In genomic region chrX:119008122-119008744, GRCh38 we compare ENCODE assay signal across 8 cellular contexts. TPM values are rescaled to one million over a fixed set of nuclear protein-coding genes. Genes with fewer than 3 reads are reported as not detected.
DNase-seq lines count a peak whose midpoint lies in the region; ATAC-seq, FAIRE-seq and TF ChIP-seq lines count a peak whose summit lies in the region.

No MANE protein-coding gene starts in this region.

- TF ChIP-seq CTCF in AG09309 (IDR thresholded peaks at IDR 0.05; ENCODE audit: control insufficient read depth, insufficient read depth, low read depth, low read length, missing control alignments) (peak; percentile 77), left ventricle myocardium inferior (IDR thresholded peaks at IDR 0.05; ENCODE audit: borderline replicate concordance) (peak; percentile 61)

- peaks cover 12% of the 10 kb centered on the region for H3K36me3 ChIP-seq in left ventricle myocardium inferior

- no peaks in the 10 kb centered on the region for H3K9me3 ChIP-seq in left ventricle myocardium inferior (replicated peaks)

- intact Hi-C loops in left ventricle myocardium inferior (cut with micrococcal nuclease) = loop anchor here (10.0 kb wide), 1 partner anchor 57 kb away; no protein-coding TSS in a partner anchor

- no peak for TF ChIP-seq POLR2A in GM12892 (IDR thresholded peaks at IDR 0.05; ENCODE audit: low read depth, low read length)

- no peaks in the 10 kb centered on the region for H3K4me1 ChIP-seq in left ventricle myocardium inferior

- H3K27ac ChIP-seq in left ventricle myocardium inferior (replicated peaks) = no peak overlapping the region

- no peak for ATAC-seq in HG02588 (IDR thresholded peaks at IDR 0.05; ENCODE audit: unreplicated experiment)

- DNase-seq in AG09309 (ENCODE audit: low read depth) (no peak), GM12892 (ENCODE audit: insufficient read length) (peak; percentile 23), NCI-H2227 treated with DMSO at 0.1 percent for 48 hours (lab: John Stamatoyannopoulos, UW) (peak; percentile 23), left ventricle myocardium inferior (no peak), NCI-H2029 treated with DMSO at 0.1 percent for 48 hours (lab: John Stamatoyannopoulos, UW) (no peak)
- DNase-seq in activated effector memory CD4-positive, alpha-beta T cell treated with Interleukin-2 at 50 U/mL for 16 hours = peak; percentile 9
- DNase-seq in stimulated activated CD4-positive, alpha-beta T cell treated with anti-CD3 and anti-CD28 coated beads, Interleukin-4, amount 100 ng/mL, for 24 hours = peak; percentile 32

- H3K27me3 ChIP-seq in left ventricle myocardium inferior (ENCODE audit: low read depth) = no peaks in the 10 kb centered on the region

- H3K4me3 ChIP-seq in AG09309 (ENCODE audit: control insufficient read depth, low read depth, low read length) (no peak overlapping the region), left ventricle myocardium inferior (no peak overlapping the region)

- FAIRE-seq in GM12892 (lab: Jason Lieb, UNC) = peak; percentile 68

RNA-seq across cellular contexts. Expression of gene LONRF3, which starts 33.8 kb away (rescaled TPM):
- polyA plus RNA-seq in GM12892 (2012; ENCODE audit: missing spikeins) = 0.32 TPM
- 0.93 TPM for total RNA-seq in left ventricle myocardium inferior

Comparison
In these comparisons a context has a peak if more than half of its experiments do, and no peak if none do; other contexts are left out.
1. DNase-seq: peak in GM12892 (single experiment), NCI-H2227 treated with DMSO at 0.1 percent for 48 hours (single experiment), activated effector memory CD4-positive, alpha-beta T cell treated with Interleukin-2 at 50 U/mL for 16 hours (single experiment) and stimulated activated CD4-positive, alpha-beta T cell treated with anti-CD3 and anti-CD28 coated beads, Interleukin-4, amount 100 ng/mL, for 24 hours (single experiment); none in AG09309 (single experiment), left ventricle myocardium inferior (single experiment) and NCI-H2029 treated with DMSO at 0.1 percent for 48 hours (single experiment).